Comparison of ENCODE assay signal across 23 cellular contexts in genomic region chr17:34502426-34502825, GRCh38.
"Had no signal": no experiment of that assay in that cellular context is flagged by ENCODE, and none has a peak within 500 bp of the region (broad histone marks: within the 10 kb centered on the region; RNA-seq: fewer than 3 reads in every experiment).

No MANE protein-coding gene starts in this region.

- H3K27me3 ChIP-seq: pancreas, testis, thyroid gland, upper lobe of left lung, vagina had no signal

- DNase-seq: islet precursor cell; left lung; lower lobe of right lung; mammary epithelial cell; mesenchymal stem cell; naive thymus-derived CD8-positive, alpha-beta T cell; pancreas; posterior cingulate gyrus; stimulated activated CD4-positive, alpha-beta T cell treated with anti-CD3 and anti-CD28 coated beads, Interleukin-12 subunit alpha, Interleukin-12 subunit beta, amount 100 ng/mL, for 4 hours; stimulated activated CD4-positive, alpha-beta T cell treated with anti-CD3 and anti-CD28 coated beads, Interleukin-15, amount 100 ng/mL, for 24 hours; stimulated activated CD4-positive, alpha-beta T cell treated with anti-CD3 and anti-CD28 coated beads, Interleukin-2, amount 100 ng/mL, for 24 hours; stimulated activated CD4-positive, alpha-beta T cell treated with anti-CD3 and anti-CD28 coated beads, Interleukin-4, amount 100 ng/mL, for 1 hour; stimulated activated naive B cell treated with anti-CD40 and anti-IgM and Interleukin-4, amounts not matched to agents 10 μg/mL and 1 μg/mL and 100 μg/mL, for 72 hours; stimulated activated naive CD8-positive, alpha-beta T cell treated with anti-CD3 and anti-CD28 coated beads, Interleukin-15, Interleukin-2, amounts not matched to agents 100 U/mL and 50 U/mL, for 24 hours; stomach; testis; thyroid gland; transverse colon; upper lobe of left lung had no signal

- H3K27ac ChIP-seq: left lung, lower lobe of right lung, pancreas, prostate gland, skin epidermis, stomach, testis, thyroid gland, transverse colon, upper lobe of left lung, vagina had no signal

- H3K4me3 ChIP-seq: left lung, lower lobe of right lung, pancreas, prostate gland, skin epidermis, stomach, testis, thyroid gland, transverse colon, upper lobe of left lung, vagina had no signal

- H3K4me1 ChIP-seq: left lung, pancreas, prostate gland, stomach, testis, thyroid gland, transverse colon, upper lobe of left lung, vagina had no signal

- ATAC-seq: left lung; lower lobe of right lung; naive thymus-derived CD8-positive, alpha-beta T cell; pancreas; sciatic nerve; stimulated activated naive B cell treated with anti-CD40 and anti-IgM and Interleukin-4, amounts not matched to agents 10 μg/mL and 1 μg/mL and 100 μg/mL, for 72 hours; stimulated activated naive CD8-positive, alpha-beta T cell treated with anti-CD3 and anti-CD28 coated beads, Interleukin-15, Interleukin-2, amounts not matched to agents 100 U/mL and 50 U/mL, for 24 hours had no signal

- H3K9me3 ChIP-seq: left lung, lower lobe of right lung, pancreas, prostate gland, stomach, testis, thyroid gland, transverse colon, upper lobe of left lung, vagina had no signal

- H3K36me3 ChIP-seq: left lung, lower lobe of right lung, pancreas, prostate gland, stomach, thyroid gland, transverse colon, upper lobe of left lung, vagina had no signal
